In genomic region chr14:62501021-62501750, GRCh38 we compare ENCODE assay signal across 16 cellular contexts.
A peak's percentile ranks its signal among the peaks of the same experiment; 100 is the strongest.
DNase-seq lines count a peak whose midpoint lies in the region; FAIRE-seq and TF ChIP-seq lines count a peak whose summit lies in the region.
"Had no signal": no experiment of that assay in that cellular context is flagged by ENCODE, and none has a peak within 500 bp of the region (broad histone marks: within the 10 kb centered on the region; RNA-seq: fewer than 3 reads in every experiment).

No MANE protein-coding gene starts in this region.

- TF ChIP-seq CTCF in D721Med (IDR thresholded peaks at IDR 0.05; ENCODE audit: insufficient read depth, missing control alignments) (no peak), epithelial cell of esophagus (IDR thresholded peaks at IDR 0.05; ENCODE audit: insufficient read depth, low read depth, low read length, missing control alignments) (no peak), coronary artery (IDR thresholded peaks at IDR 0.05) (no peak), BE2C (IDR thresholded peaks at IDR 0.05; ENCODE audit: low read depth, low read length) (no peak)

- no peaks in the 10 kb centered on the region for H3K36me3 ChIP-seq in BE2C
- H3K36me3 ChIP-seq: HAP-1 had no signal

- FAIRE-seq in D721Med (lab: Jason Lieb, UNC) (peak; percentile 25), HTR-8/SVneo (lab: Jason Lieb, UNC) (peak; percentile 42)
- FAIRE-seq: G401.6, GM12891 had no signal

- no peaks in the 10 kb centered on the region for H3K27me3 ChIP-seq in BE2C
- H3K27me3 ChIP-seq: BLaER1 treated with 17β-estradiol and CSF1 and Interleukin-3, amounts not matched to agents 10 nM and 100 nM had no signal

- H3K4me3 ChIP-seq in epithelial cell of esophagus (ENCODE audit: low read length) (no peak overlapping the region), coronary artery (no peak overlapping the region), BE2C (ENCODE audit: low read depth, low read length) (no peak overlapping the region)
- H3K4me3 ChIP-seq: BLaER1 treated with 17β-estradiol and CSF1 and Interleukin-3, amounts not matched to agents 10 nM and 100 nM; GM23248; HAP-1 had no signal

- no peaks in the 10 kb centered on the region for H3K9me3 ChIP-seq in BE2C
- H3K9me3 ChIP-seq: HAP-1 had no signal

- no peaks in the 10 kb centered on the region for H3K4me1 ChIP-seq in BE2C
- H3K4me1 ChIP-seq: BLaER1 treated with 17β-estradiol and CSF1 and Interleukin-3, amounts not matched to agents 10 nM and 100 nM; HAP-1 had no signal

- DNase-seq in D721Med (ENCODE audit: insufficient read length, low spot score) (no peak), HTR-8/SVneo (ENCODE audit: insufficient read length, low spot score) (no peak), epithelial cell of esophagus (ENCODE audit: low read depth) (peak; percentile 59), iris pigment epithelial cell (ENCODE audit: low read depth) (peak; percentile 8), coronary artery (ENCODE audit: low spot score) (no peak), COLO829 (ENCODE audit: low spot score) (no peak), BE2C (no peak), NCI-H226 (no peak)
- DNase-seq: 8988T; CD8-positive, alpha-beta T cell; COR-L47; GM23248 had no signal

- no peak overlapping the region for H3K27ac ChIP-seq in coronary artery
- H3K27ac ChIP-seq: BLaER1 treated with 17β-estradiol and CSF1 and Interleukin-3, amounts not matched to agents 10 nM and 100 nM; GM23248 had no signal

Comparison
In these comparisons a context has a peak if more than half of its experiments do, and no peak if none do; other contexts are left out.
1. DNase-seq: peak in epithelial cell of esophagus (single experiment) and iris pigment epithelial cell (single experiment); none in D721Med (single experiment), HTR-8/SVneo (single experiment), coronary artery (single experiment), COLO829 (single experiment), BE2C (single experiment) and NCI-H226 (single experiment).